ENCODE assay signal across 9 cellular contexts in genomic region chrX:3939967-3940610, GRCh38.
A peak's percentile ranks its signal among the peaks of the same experiment; 100 is the strongest.
DNase-seq lines count a peak whose midpoint lies in the region; ATAC-seq, FAIRE-seq and TF ChIP-seq lines count a peak whose summit lies in the region.
"Had no signal": no experiment of that assay in that cellular context is flagged by ENCODE, and none has a peak within 500 bp of the region (broad histone marks: within the 10 kb centered on the region; RNA-seq: fewer than 3 reads in every experiment).

No MANE protein-coding gene starts in this region.

- FAIRE-seq in pancreas (lab: Jason Lieb, UNC) = peak; percentile 23

- 1 to 7% methylated on average over 4 of the region's 4 CpGs for WGBS in pancreas, 2 donors

- H3K27me3 ChIP-seq in pancreas = no peaks in the 10 kb centered on the region
- H3K27me3 ChIP-seq: BLaER1 treated with 17β-estradiol and CSF1 and Interleukin-3, amounts not matched to agents 10 nM and 100 nM had no signal

- DNase-seq in NCI-H1417 (lab: John Stamatoyannopoulos, UW) = peak; percentile 12 to 67 (median 30)
- DNase-seq in NCI-H1417 treated with DMSO at 0.1 percent for 48 hours (lab: John Stamatoyannopoulos, UW) = no peak
- peak; percentile 42 for DNase-seq in NAMALWA (ENCODE audit: low spot score)
- peak; percentile 11 to 14 for DNase-seq in cardiac fibroblast (ENCODE audit: low read depth in 2 of 2)
- peak in 4 of 6 donors; percentile 40 to 61 (median 54) for DNase-seq in pancreas
- DNase-seq in mucosa of gallbladder (ENCODE audit: low spot score) = no peak
- no peak for DNase-seq in CD1c-positive myeloid dendritic cell (ENCODE audit: extremely low spot score)
- no peak for DNase-seq in central memory CD4-positive, alpha-beta T cell

- peaks cover 0 to 15% (median 9%) of the 10 kb centered on the region in 3 donors for H3K4me1 ChIP-seq in pancreas
- H3K4me1 ChIP-seq: BLaER1 treated with 17β-estradiol and CSF1 and Interleukin-3, amounts not matched to agents 10 nM and 100 nM had no signal

- intact Hi-C loops in pancreas (cut with DNase I) = no loop called here

- H3K4me3 ChIP-seq in cardiac fibroblast (replicated peaks in 1 of 2; ENCODE audit: low read depth in 2 of 2, low read length in 2 of 2) = no peak overlapping the region
- H3K4me3 ChIP-seq in pancreas = no peak overlapping the region
- H3K4me3 ChIP-seq: BLaER1 treated with 17β-estradiol and CSF1 and Interleukin-3, amounts not matched to agents 10 nM and 100 nM had no signal

- peak; percentile 90 to 96 (median 93) for ATAC-seq in pancreas

- H3K27ac ChIP-seq in pancreas = peak overlapping the region in 3 of 4 donors; percentile 11 to 69 (median 61)
- H3K27ac ChIP-seq: BLaER1 treated with 17β-estradiol and CSF1 and Interleukin-3, amounts not matched to agents 10 nM and 100 nM had no signal

- H3K9me3 ChIP-seq in pancreas = no peaks in the 10 kb centered on the region

- H3K36me3 ChIP-seq in pancreas = no peaks in the 10 kb centered on the region
- H3K36me3 ChIP-seq: BLaER1 treated with 17β-estradiol and CSF1 and Interleukin-3, amounts not matched to agents 10 nM and 100 nM had no signal

- TF ChIP-seq CTCF in cardiac fibroblast (IDR thresholded peaks at IDR 0.05; ENCODE audit: low read depth, low read length) (peak; percentile 39), pancreas (IDR thresholded peaks at IDR 0.05) (peak in 2 of 4 donors; percentile 30 to 38)

Comparison
In these comparisons a context has a peak if more than half of its experiments do, and no peak if none do; other contexts are left out.
1. DNase-seq: peak in NCI-H1417 (3 of 3), NAMALWA (single experiment), cardiac fibroblast (2 of 2) and pancreas (4 of 6); none in NCI-H1417 treated with DMSO at 0.1 percent for 48 hours (single experiment), mucosa of gallbladder (single experiment), CD1c-positive myeloid dendritic cell (single experiment) and central memory CD4-positive, alpha-beta T cell (single experiment).